Comparison of ENCODE assay signal across 15 cellular contexts in genomic region chr20:19928379-19929360, GRCh38.
DNase-seq lines count a peak whose midpoint lies in the region; ATAC-seq and TF ChIP-seq lines count a peak whose summit lies in the region.
"Had no signal": no experiment of that assay in that cellular context is flagged by ENCODE, and none has a peak within 500 bp of the region (broad histone marks: within the 10 kb centered on the region; RNA-seq: fewer than 3 reads in every experiment).

No MANE protein-coding gene starts in this region.

- no peaks in the 10 kb centered on the region for H3K36me3 Mint-ChIP-seq in stimulated activated effector memory CD8-positive, alpha-beta T cell treated with anti-CD3 and anti-CD28 coated beads, Interleukin-12 subunit alpha, Interleukin-12 subunit beta, amount 100 ng/mL, for 72 hours

- WGBS in trophoblast cell (ENCODE audit: extremely low coverage, insufficient coverage, insufficient read length): no CpG with 5 or more reads among the region's 8 CpGs

- intact Hi-C loops in tibial artery (cut with DNase I; ENCODE audit: low total_unique reads): no loop called here

- H3K4me1 Mint-ChIP-seq in stimulated activated effector memory CD8-positive, alpha-beta T cell treated with anti-CD3 and anti-CD28 coated beads, Interleukin-12 subunit alpha, Interleukin-12 subunit beta, amount 100 ng/mL, for 72 hours: no peaks in the 10 kb centered on the region

- H2AK5ac ChIP-seq in trophoblast cell (ENCODE audit: low read length): peak overlapping the region; percentile 44

- peak overlapping the region; percentile 12 for H2AFZ ChIP-seq in trophoblast cell (ENCODE audit: insufficient read depth, low read length, poor library complexity)

- POLR2A ChIA-PET in RWPE1 (lab: Yijun Ruan, JAX; ENCODE audit: low non-redundant PET): interaction anchor here (1.2 to 1.8 kb wide), 2 partner anchors 47 to 65 kb away, joined by 3 to 13 read pairs; no protein-coding TSS in a partner anchor

- no peak overlapping the region for H3K23ac ChIP-seq in trophoblast cell (ENCODE audit: low read length)

- TF ChIP-seq CTCF in RWPE1 (conservative IDR thresholded peaks at IDR 0.05; ENCODE audit: low read depth) (no peak), foreskin keratinocyte (conservative IDR thresholded peaks at IDR 0.05) (peak; percentile 1), tibial artery (IDR thresholded peaks at IDR 0.05) (no peak)

- no peak overlapping the region for H2BK5ac ChIP-seq in trophoblast cell (ENCODE audit: low read depth, low read length, poor library complexity)

- H4K12ac ChIP-seq in trophoblast cell (ENCODE audit: low read depth, low read length): no peak overlapping the region

- peaks cover 0 to 2% of the 10 kb centered on the region in 2 experiments for H3K36me3 ChIP-seq in trophoblast cell (ENCODE audit: control insufficient read depth in 1 of 2, insufficient read depth in 2 of 2, low read length in 2 of 2)
- no peaks in the 10 kb centered on the region for H3K36me3 ChIP-seq in tibial artery

- H3K4me3 ChIP-seq in trophoblast cell (ENCODE audit: low read depth, low read length) (no peak overlapping the region), tibial artery (no peak overlapping the region)

- no peak overlapping the region for H3K4me2 ChIP-seq in trophoblast cell (ENCODE audit: low read length)

- DNase-seq in CD1c-positive myeloid dendritic cell (ENCODE audit: extremely low spot score): peak; percentile 29
- peak; percentile 92 for DNase-seq in RWPE1 (ENCODE audit: low spot score)
- DNase-seq in foreskin keratinocyte: peak; percentile 91 to 95
- DNase-seq in trophoblast cell: no peak
- no peak for DNase-seq in tibial artery
- no peak for DNase-seq in stimulated activated effector memory CD8-positive, alpha-beta T cell treated with anti-CD3 and anti-CD28 coated beads, Interleukin-12 subunit alpha, Interleukin-12 subunit beta, amount 100 ng/mL, for 72 hours (ENCODE audit: low spot score in 2 of 2)
- DNase-seq in 8988T: no peak
- no peak for DNase-seq in C1 segment of cervical spinal cord (lab: John Stamatoyannopoulos, UW)
- DNase-seq: activated CD4-positive, CD25-positive, alpha-beta regulatory T cell treated with anti-CD3 and anti-CD28 coated beads, Interleukin-2, amount 50 U/mL, for 72 hours; activated T-cell treated with anti-CD3 and anti-CD28 coated beads, Interleukin-2, amount 50 U/mL, for 4 hours; islet precursor cell; NCI-H1694; stimulated activated CD4-positive, alpha-beta T cell treated with anti-CD3 and anti-CD28 coated beads, Interleukin-12 subunit alpha, Interleukin-12 subunit beta, amount 100 ng/mL, for 4 hours had no signal

- H3K27ac ChIP-seq in RWPE1 (peak overlapping the region; percentile 96), foreskin keratinocyte (peak overlapping the region; percentile 72), trophoblast cell (ENCODE audit: low read depth, low read length) (no peak overlapping the region), tibial artery (no peak overlapping the region)

- peaks cover 2% of the 10 kb centered on the region for H3K79me1 ChIP-seq in trophoblast cell (ENCODE audit: low read length)

- CTCF ChIA-PET in RWPE1 (lab: Yijun Ruan, JAX): interaction anchor here (0.6 to 0.9 kb wide), 4 partner anchors 19 to 1276 kb away, joined by 3 to 6 read pairs (median 4); no protein-coding TSS in a partner anchor

- H3K4me1 ChIP-seq in foreskin keratinocyte (peaks cover 11% of the 10 kb centered on the region), trophoblast cell (ENCODE audit: control insufficient read depth in 1 of 2, insufficient read depth in 2 of 2, low read length in 2 of 2) (peaks cover 6 to 10% of the 10 kb centered on the region in 2 experiments), tibial artery (peaks cover 0 to 33% (median 4%) of the 10 kb centered on the region in 4 donors)

- H3K18ac ChIP-seq in trophoblast cell (ENCODE audit: low read length): no peak overlapping the region

- no peak overlapping the region for H4K8ac ChIP-seq in trophoblast cell (ENCODE audit: low read depth, low read length)

- no peaks in the 10 kb centered on the region for H3K9me3 Mint-ChIP-seq in stimulated activated effector memory CD8-positive, alpha-beta T cell treated with anti-CD3 and anti-CD28 coated beads, Interleukin-12 subunit alpha, Interleukin-12 subunit beta, amount 100 ng/mL, for 72 hours
- H3K9me3 Mint-ChIP-seq: activated T-cell treated with anti-CD3 and anti-CD28 coated beads, Interleukin-2, amount 50 U/mL, for 4 hours; neural crest cell had no signal

- H3K4me3 Mint-ChIP-seq in stimulated activated effector memory CD8-positive, alpha-beta T cell treated with anti-CD3 and anti-CD28 coated beads, Interleukin-12 subunit alpha, Interleukin-12 subunit beta, amount 100 ng/mL, for 72 hours: no peak overlapping the region
- H3K4me3 Mint-ChIP-seq: activated T-cell treated with anti-CD3 and anti-CD28 coated beads, Interleukin-2, amount 50 U/mL, for 4 hours; neural crest cell had no signal

- no peak overlapping the region for H3K27ac Mint-ChIP-seq in stimulated activated effector memory CD8-positive, alpha-beta T cell treated with anti-CD3 and anti-CD28 coated beads, Interleukin-12 subunit alpha, Interleukin-12 subunit beta, amount 100 ng/mL, for 72 hours

- ATAC-seq in foreskin keratinocyte: peak; percentile 86
- ATAC-seq in stimulated activated effector memory CD8-positive, alpha-beta T cell treated with anti-CD3 and anti-CD28 coated beads, Interleukin-12 subunit alpha, Interleukin-12 subunit beta, amount 100 ng/mL, for 72 hours: no peak
- ATAC-seq: activated T-cell treated with anti-CD3 and anti-CD28 coated beads, Interleukin-2, amount 50 U/mL, for 4 hours; SK-N-SH treated with all-trans-retinoic acid at 6 μM for 48 hours had no signal

- H3K79me2 ChIP-seq in trophoblast cell (ENCODE audit: control insufficient read depth, insufficient read depth, low read length, poor library complexity): no peaks in the 10 kb centered on the region

- H4K91ac ChIP-seq in trophoblast cell (ENCODE audit: low read depth, low read length): no peak overlapping the region

- H3K9me3 ChIP-seq in trophoblast cell (ENCODE audit: insufficient read depth, low read depth, low read length) (no peaks in the 10 kb centered on the region), tibial artery (no peaks in the 10 kb centered on the region)

- no peak overlapping the region for H2BK120ac ChIP-seq in trophoblast cell (ENCODE audit: insufficient read depth, low read length, poor library complexity)

- H2BK12ac ChIP-seq in trophoblast cell (ENCODE audit: low read length): no peak overlapping the region

- no peak overlapping the region for H3K4ac ChIP-seq in trophoblast cell (ENCODE audit: low read depth, low read length)

- no peaks in the 10 kb centered on the region for H3K27me3 ChIP-seq in foreskin keratinocyte
- H3K27me3 ChIP-seq in trophoblast cell (ENCODE audit: insufficient read depth, low read length): no peaks in the 10 kb centered on the region
- no peaks in the 10 kb centered on the region for H3K27me3 ChIP-seq in tibial artery

- H3K9ac ChIP-seq in trophoblast cell (ENCODE audit: low read length): no peak overlapping the region

- no peak overlapping the region for H3K14ac ChIP-seq in trophoblast cell (ENCODE audit: low read length)

Comparison
In these comparisons a context has a peak if more than half of its experiments do, and no peak if none do; other contexts are left out.
1. DNase-seq: peak in CD1c-positive myeloid dendritic cell (single experiment), RWPE1 (single experiment) and foreskin keratinocyte (2 of 2); none in trophoblast cell (0 of 2), tibial artery (0 of 2), stimulated activated effector memory CD8-positive, alpha-beta T cell treated with anti-CD3 and anti-CD28 coated beads, Interleukin-12 subunit alpha, Interleukin-12 subunit beta, amount 100 ng/mL, for 72 hours (0 of 2), 8988T (single experiment) and C1 segment of cervical spinal cord (0 of 14).
2. H3K27ac ChIP-seq: peak in RWPE1 (single experiment) and foreskin keratinocyte (single experiment); none in trophoblast cell (single experiment) and tibial artery (0 of 2).